In genomic region chr1:95043141-95043980, GRCh38 we compare ENCODE assay signal across 8 cellular contexts. TPM values are rescaled to one million over a fixed set of nuclear protein-coding genes. Genes with fewer than 3 reads are reported as not detected.
A peak's percentile ranks its signal among the peaks of the same experiment; 100 is the strongest.
DNase-seq lines count a peak whose midpoint lies in the region; ATAC-seq and TF ChIP-seq lines count a peak whose summit lies in the region.

No MANE protein-coding gene starts in this region.

- H3K4me3 ChIP-seq in coronary artery (no peak overlapping the region), liver (ENCODE audit: low read depth in 1 of 3, low read length in 3 of 3) (no peak overlapping the region)

- H3K4me1 ChIP-seq in liver (ENCODE audit: control insufficient read depth in 4 of 4, insufficient read depth in 4 of 4, low read length in 3 of 4) = peaks cover 0 to 7% (median 3%) of the 10 kb centered on the region in 4 donors

- peak; percentile 68 for DNase-seq in CD14-positive monocyte (ENCODE audit: low spot score)
- DNase-seq in NCI-H510A treated with DMSO at 0.1 percent for 48 hours (lab: John Stamatoyannopoulos, UW) = peak; percentile 89
- DNase-seq in activated CD4-positive, alpha-beta T cell treated with anti-CD3 and anti-CD28 coated beads for 4 hours = peak; percentile 65 to 75
- peak; percentile 89 for DNase-seq in coronary artery (ENCODE audit: low spot score)
- DNase-seq in stimulated activated CD4-positive, alpha-beta T cell treated with anti-CD3 and anti-CD28 coated beads, Interleukin-4, amount 100 ng/mL, for 4 hours = peak; percentile 65 to 70

- TF ChIP-seq CTCF in CD14-positive monocyte (IDR thresholded peaks at IDR 0.05) (peak; percentile 97), coronary artery (IDR thresholded peaks at IDR 0.05) (peak; percentile 96), liver (IDR thresholded peaks at IDR 0.05; ENCODE audit: low read depth, low read length, missing input control) (peak; percentile 99)

- peak; percentile 95 for ATAC-seq in GM19351 (IDR thresholded peaks at IDR 0.05; ENCODE audit: unreplicated experiment)
- ATAC-seq in HG03457 (IDR thresholded peaks at IDR 0.05; ENCODE audit: unreplicated experiment) = peak; percentile 91

- peak; percentile 99 for TF ChIP-seq RAD21 in liver (IDR thresholded peaks at IDR 0.05)

- no peaks in the 10 kb centered on the region for H3K36me3 ChIP-seq in liver (ENCODE audit: control insufficient read depth in 4 of 4, insufficient read depth in 3 of 4, low read depth in 1 of 4, low read length in 3 of 4)

- H3K27me3 ChIP-seq in liver (ENCODE audit: control insufficient read depth in 4 of 4, insufficient read depth in 4 of 4, low read length in 3 of 4) = no peaks in the 10 kb centered on the region

- no peaks in the 10 kb centered on the region for H3K9me3 Mint-ChIP-seq in CD14-positive monocyte

- no peaks in the 10 kb centered on the region for H3K36me3 Mint-ChIP-seq in CD14-positive monocyte

- H3K27ac ChIP-seq in coronary artery (peak overlapping the region; percentile 54 to 81), liver (ENCODE audit: low read depth in 1 of 2, low read length in 2 of 2) (no peak overlapping the region)

- intact Hi-C loops in CD14-positive monocyte (cut with micrococcal nuclease) = loop anchor here (5.0 kb wide), 1 partner anchor 191 kb away; no protein-coding TSS in a partner anchor

- H3K9ac ChIP-seq in liver (ENCODE audit: low read depth in 1 of 2, low read length in 2 of 2) = no peak overlapping the region

- H3K4me1 Mint-ChIP-seq in CD14-positive monocyte = peaks cover 5% of the 10 kb centered on the region

- H3K9me3 ChIP-seq in liver (ENCODE audit: control insufficient read depth in 4 of 4, low read length in 3 of 4) = no peaks in the 10 kb centered on the region

- 31% methylated on average over 11 of the region's 11 CpGs for WGBS in liver

- H3K27me3 Mint-ChIP-seq in CD14-positive monocyte (ENCODE audit: low read depth in 3 of 3) = peaks cover 0 to 3% (median 1%) of the 10 kb centered on the region in 3 donors

- H3K27ac Mint-ChIP-seq in CD14-positive monocyte = no peak overlapping the region

- no peak overlapping the region for H3K4me3 Mint-ChIP-seq in CD14-positive monocyte

TF ChIP-seq in liver, 16 proteins besides CTCF, POLR2A, EP300 and RAD21:
- TF ChIP-seq YY1 (IDR thresholded peaks at IDR 0.05) = no peak
- TF ChIP-seq GABPA (IDR thresholded peaks at IDR 0.05 in 1 of 2, conservative IDR thresholded peaks at IDR 0.05 in 1 of 2) = no peak
- peak in 1 of 2 donors; percentile 30 for TF ChIP-seq RXRA (IDR thresholded peaks at IDR 0.05)
- TF ChIP-seq NR2F2 (IDR thresholded peaks at IDR 0.05) = peak; percentile 18
- TF ChIP-seq, protein P1, sequence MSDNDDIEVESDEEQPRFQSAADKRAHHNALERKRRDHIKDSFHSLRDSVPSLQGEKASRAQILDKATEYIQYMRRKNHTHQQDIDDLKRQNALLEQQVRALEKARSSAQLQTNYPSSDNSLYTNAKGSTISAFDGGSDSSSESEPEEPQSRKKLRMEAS (IDR thresholded peaks at IDR 0.05) = no peak
- no peak for TF ChIP-seq REST (IDR thresholded peaks at IDR 0.05)
- no peak for TF ChIP-seq JUND (IDR thresholded peaks at IDR 0.05)
TF ChIP-seq in liver: peak in this region for 2.

RNA-seq across cellular contexts. Expression of gene ALG14, which starts 29.4 kb away (rescaled TPM):
- polyA plus RNA-seq in CD14-positive monocyte = 1 to 10 TPM; 4.4 to 5.5 TPM
- 1 to 10 TPM; 1.4 to 2.3 TPM for total RNA-seq in liver
- 10 to 100 TPM in 1 of 2 donors, 1 to 10 TPM in 1; 1.0 to 16.6 TPM for polyA plus RNA-seq in liver

Comparison
In these comparisons a context has a peak if more than half of its experiments do, and no peak if none do; other contexts are left out.
1. H3K27ac ChIP-seq: peak in coronary artery (2 of 2); none in liver (0 of 2).
2. Peak in every context shown above with its lines, with median percentiles within 50 percentile points of each other: DNase-seq and CTCF ChIP-seq.